In the genomic region with DNA sequence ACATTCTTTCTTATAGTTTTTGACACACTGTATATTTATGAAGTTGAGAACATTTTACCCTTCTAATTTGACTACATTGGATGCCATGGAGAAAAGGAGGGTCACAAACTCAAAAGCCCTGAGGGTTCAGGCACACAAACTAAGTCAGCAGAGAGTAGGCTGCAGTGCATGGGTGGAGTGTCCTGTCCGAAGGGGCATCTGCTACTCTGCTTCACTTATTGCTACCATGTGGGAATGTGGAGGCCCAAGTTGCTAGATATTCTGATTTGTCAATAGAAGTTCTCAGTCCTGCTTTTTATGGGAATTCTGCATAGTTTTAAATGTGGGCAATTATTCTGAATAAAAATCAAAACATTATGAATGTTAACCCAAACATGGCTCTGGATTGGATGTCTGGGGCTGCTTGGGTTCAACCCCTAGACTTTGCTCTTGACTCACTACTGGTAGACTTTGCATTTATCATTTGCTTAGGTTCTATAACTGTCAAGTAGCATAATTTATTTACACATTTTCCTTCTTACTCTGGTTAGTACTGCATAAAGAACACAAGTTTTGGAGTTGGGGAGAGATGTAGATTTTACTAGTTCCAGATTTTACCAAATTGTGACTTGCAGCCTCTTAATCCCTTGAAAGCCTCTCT, we compare ENCODE assay signal across 20 cellular contexts.
DNase-seq lines count a peak whose midpoint lies in the region; ATAC-seq and TF ChIP-seq lines count a peak whose summit lies in the region.
"Had no signal": no experiment of that assay in that cellular context is flagged by ENCODE, and none has a peak within 500 bp of the region (broad histone marks: within the 10 kb centered on the region; RNA-seq: fewer than 3 reads in every experiment).

No MANE protein-coding gene starts in this region.

- DNase-seq in body of pancreas (no peak), mucosa of descending colon (no peak), smooth muscle cell (lab: John Stamatoyannopoulos, UW; ENCODE audit: unreplicated experiment) (no peak), HUDEP-2 (lab: John Stamatoyannopoulos, UW; ENCODE audit: unreplicated experiment in 76 of 76) (no peak), NCI-H2029 (lab: John Stamatoyannopoulos, UW) (no peak)
- no peak for DNase-seq in stimulated activated naive CD8-positive, alpha-beta T cell treated with anti-CD3 and anti-CD28 coated beads, Interleukin-15, amount 100 ng/mL, for 72 hours
- DNase-seq: activated CD8-positive, alpha-beta T cell treated with anti-CD3 and anti-CD28 coated beads for 36 hours; activated naive CD8-positive, alpha-beta T cell treated with anti-CD3 and anti-CD28 coated beads, Interleukin-2, amount 10 ng/mL, durations not matched to agents 7 days and 5 days; activated T-cell treated with anti-CD3 and anti-CD28 coated beads, Interleukin-2, amount 50 U/mL, for 72 hours; GF-D8; GOT3; NCI-H2029 treated with DMSO at 0.1 percent for 48 hours; retina; T-helper 17 cell had no signal

- TF ChIP-seq CTCF in Loucy (conservative IDR thresholded peaks at IDR 0.05; ENCODE audit: low read length) (no peak), body of pancreas (IDR thresholded peaks at IDR 0.05) (no peak), mucosa of descending colon (IDR thresholded peaks at IDR 0.05) (no peak), smooth muscle cell (IDR thresholded peaks at IDR 0.05; ENCODE audit: borderline replicate concordance, insufficient read depth, poor library complexity, severe bottlenecking) (no peak)

- peaks cover 15% of the 10 kb centered on the region for H3K4me1 ChIP-seq in Loucy (ENCODE audit: insufficient read depth, low read length, poor library complexity, severe bottlenecking)
- peaks cover 39% of the 10 kb centered on the region for H3K4me1 ChIP-seq in body of pancreas
- peaks cover 7% of the 10 kb centered on the region for H3K4me1 ChIP-seq in mucosa of descending colon (ENCODE audit: low read depth)
- H3K4me1 ChIP-seq in smooth muscle cell (ENCODE audit: low read depth), result peaks cover 20% of the 10 kb centered on the region

- no peak overlapping the region for H3K4me3 ChIP-seq in Loucy (ENCODE audit: low read length, poor library complexity, severe bottlenecking)
- H3K4me3 ChIP-seq in body of pancreas, result no peak overlapping the region
- no peak overlapping the region for H3K4me3 ChIP-seq in mucosa of descending colon
- no peak overlapping the region for H3K4me3 ChIP-seq in smooth muscle cell
- H3K4me3 ChIP-seq: BLaER1 had no signal

- no peak overlapping the region for H3K4me2 ChIP-seq in Loucy (ENCODE audit: low read depth, low read length, poor library complexity, severe bottlenecking)
- H3K4me2 ChIP-seq in smooth muscle cell, result no peak overlapping the region
- H3K4me2 ChIP-seq: BLaER1 had no signal

- H2AFZ ChIP-seq in Loucy (ENCODE audit: low read length) (0 out of 2 replicates have a peak overlapping the region, but pooled peaks have one; percentile 10), smooth muscle cell (ENCODE audit: low read depth) (peak overlapping the region; percentile 59)

- no peak overlapping the region for H3K27ac Mint-ChIP-seq in stimulated activated naive CD8-positive, alpha-beta T cell treated with anti-CD3 and anti-CD28 coated beads, Interleukin-15, amount 100 ng/mL, for 72 hours
- H3K27ac Mint-ChIP-seq: activated CD8-positive, alpha-beta T cell treated with anti-CD3 and anti-CD28 coated beads for 36 hours; activated naive CD8-positive, alpha-beta T cell treated with anti-CD3 and anti-CD28 coated beads, Interleukin-2, amount 10 ng/mL, durations not matched to agents 7 days and 5 days; activated T-cell treated with anti-CD3 and anti-CD28 coated beads, Interleukin-2, amount 50 U/mL, for 72 hours; T-helper 17 cell; WTC11 had no signal

- H3K36me3 ChIP-seq in Loucy (ENCODE audit: insufficient read depth, low read length) (no peaks in the 10 kb centered on the region), body of pancreas (replicated peaks in 1 of 2; ENCODE audit: insufficient read depth in 1 of 2, low read depth in 2 of 2) (no peaks in the 10 kb centered on the region), mucosa of descending colon (ENCODE audit: low read depth) (no peaks in the 10 kb centered on the region), smooth muscle cell (ENCODE audit: low read depth) (no peaks in the 10 kb centered on the region)
- H3K36me3 ChIP-seq: BLaER1 had no signal

- H3K79me2 ChIP-seq in Loucy (ENCODE audit: insufficient read depth, low read length) (no peaks in the 10 kb centered on the region), smooth muscle cell (ENCODE audit: low read depth) (no peaks in the 10 kb centered on the region)

- no peaks in the 10 kb centered on the region for H3K9me2 ChIP-seq in Loucy (replicated peaks; ENCODE audit: low read depth, low read length)

- no peak for TF ChIP-seq POLR2A in body of pancreas (IDR thresholded peaks at IDR 0.05)

- H4K20me1 ChIP-seq in Loucy (ENCODE audit: insufficient read depth, low read length, poor library complexity, severe bottlenecking) (no peaks in the 10 kb centered on the region), smooth muscle cell (ENCODE audit: low read depth) (no peaks in the 10 kb centered on the region)
- H4K20me1 ChIP-seq: BLaER1 had no signal

- H3F3A ChIP-seq in Loucy (ENCODE audit: low read depth) (no peaks in the 10 kb centered on the region), smooth muscle cell (ENCODE audit: low read depth) (no peaks in the 10 kb centered on the region)

- H3K9me3 Mint-ChIP-seq in stimulated activated naive CD8-positive, alpha-beta T cell treated with anti-CD3 and anti-CD28 coated beads, Interleukin-15, amount 100 ng/mL, for 72 hours, result peaks cover 0 to 6% of the 10 kb centered on the region in 2 donors
- H3K9me3 Mint-ChIP-seq: activated T-cell treated with anti-CD3 and anti-CD28 coated beads, Interleukin-2, amount 50 U/mL, for 72 hours; central memory CD8-positive, alpha-beta T cell had no signal

- intact Hi-C loops in body of pancreas (cut with DNase I) (loop anchor here (10.0 kb wide), 1 partner anchor 267 kb away; no protein-coding TSS in a partner anchor), mucosa of descending colon (cut with DNase I, micrococcal nuclease) (loop anchor here (5.0 to 10.0 kb wide), 2 partner anchors 249 to 257 kb away; a partner anchor contains a TSS)

- peaks cover 5% of the 10 kb centered on the region; the same call in 1 of the 2 replicates for H3K9me3 ChIP-seq in Loucy (ENCODE audit: insufficient read depth, low read depth, low read length)
- H3K9me3 ChIP-seq in body of pancreas, result no peaks in the 10 kb centered on the region
- H3K9me3 ChIP-seq in mucosa of descending colon, result peaks cover 6% of the 10 kb centered on the region
- no peaks in the 10 kb centered on the region for H3K9me3 ChIP-seq in smooth muscle cell (replicated peaks; ENCODE audit: low read depth)

- ATAC-seq in body of pancreas, result no peak
- peak; percentile 46 for ATAC-seq in mucosa of descending colon
- no peak for ATAC-seq in GM19455 (IDR thresholded peaks at IDR 0.05; ENCODE audit: unreplicated experiment)
- ATAC-seq in stimulated activated naive CD8-positive, alpha-beta T cell treated with anti-CD3 and anti-CD28 coated beads, Interleukin-15, amount 100 ng/mL, for 72 hours, result no peak
- ATAC-seq: activated CD8-positive, alpha-beta T cell treated with anti-CD3 and anti-CD28 coated beads for 36 hours; activated T-cell treated with anti-CD3 and anti-CD28 coated beads, Interleukin-2, amount 50 U/mL, for 72 hours; T-helper 17 cell; WTC11 had no signal

- peak overlapping the region; percentile 21 to 85 (median 76) for H3K27ac ChIP-seq in body of pancreas
- H3K27ac ChIP-seq in smooth muscle cell (ENCODE audit: low read depth), result peak overlapping the region; percentile 87
- H3K27ac ChIP-seq: BLaER1 had no signal

- no peaks in the 10 kb centered on the region for H3K4me1 Mint-ChIP-seq in stimulated activated naive CD8-positive, alpha-beta T cell treated with anti-CD3 and anti-CD28 coated beads, Interleukin-15, amount 100 ng/mL, for 72 hours
- H3K4me1 Mint-ChIP-seq: central memory CD8-positive, alpha-beta T cell; T-helper 17 cell had no signal

- WGBS in body of pancreas, 2 donors, result 90 to 100% methylated on average over 1 of the region's 1 CpG
- 82% methylated on average over 1 of the region's 1 CpG for WGBS in smooth muscle cell (ENCODE audit: low lambda C conversion rate)

- H3K9ac ChIP-seq in Loucy (ENCODE audit: low read depth, low read length, poor library complexity, severe bottlenecking), result no peak overlapping the region
- H3K9ac ChIP-seq in smooth muscle cell (ENCODE audit: low read depth), result no peak overlapping the region
- H3K9ac ChIP-seq: BLaER1 had no signal

- H3K27me3 ChIP-seq in Loucy (ENCODE audit: insufficient read depth, low read length, poor library complexity, severe bottlenecking) (no peaks in the 10 kb centered on the region), body of pancreas (no peaks in the 10 kb centered on the region), smooth muscle cell (ENCODE audit: low read depth) (no peaks in the 10 kb centered on the region)
- H3K27me3 ChIP-seq: BLaER1 had no signal

- no peak overlapping the region for H3K4me3 Mint-ChIP-seq in stimulated activated naive CD8-positive, alpha-beta T cell treated with anti-CD3 and anti-CD28 coated beads, Interleukin-15, amount 100 ng/mL, for 72 hours
- H3K4me3 Mint-ChIP-seq: activated CD8-positive, alpha-beta T cell treated with anti-CD3 and anti-CD28 coated beads for 36 hours; activated naive CD8-positive, alpha-beta T cell treated with anti-CD3 and anti-CD28 coated beads, Interleukin-2, amount 10 ng/mL, durations not matched to agents 7 days and 5 days; activated T-cell treated with anti-CD3 and anti-CD28 coated beads, Interleukin-2, amount 50 U/mL, for 72 hours; central memory CD8-positive, alpha-beta T cell; neural crest cell; T-helper 17 cell; WTC11 had no signal

- no peaks in the 10 kb centered on the region for H3K27me3 Mint-ChIP-seq in stimulated activated naive CD8-positive, alpha-beta T cell treated with anti-CD3 and anti-CD28 coated beads, Interleukin-15, amount 100 ng/mL, for 72 hours
- H3K27me3 Mint-ChIP-seq: activated CD8-positive, alpha-beta T cell treated with anti-CD3 and anti-CD28 coated beads for 36 hours; activated naive CD8-positive, alpha-beta T cell treated with anti-CD3 and anti-CD28 coated beads, Interleukin-2, amount 10 ng/mL, durations not matched to agents 7 days and 5 days; central memory CD8-positive, alpha-beta T cell had no signal
